ENCODE assay signal across 19 cellular contexts in the genomic region with DNA sequence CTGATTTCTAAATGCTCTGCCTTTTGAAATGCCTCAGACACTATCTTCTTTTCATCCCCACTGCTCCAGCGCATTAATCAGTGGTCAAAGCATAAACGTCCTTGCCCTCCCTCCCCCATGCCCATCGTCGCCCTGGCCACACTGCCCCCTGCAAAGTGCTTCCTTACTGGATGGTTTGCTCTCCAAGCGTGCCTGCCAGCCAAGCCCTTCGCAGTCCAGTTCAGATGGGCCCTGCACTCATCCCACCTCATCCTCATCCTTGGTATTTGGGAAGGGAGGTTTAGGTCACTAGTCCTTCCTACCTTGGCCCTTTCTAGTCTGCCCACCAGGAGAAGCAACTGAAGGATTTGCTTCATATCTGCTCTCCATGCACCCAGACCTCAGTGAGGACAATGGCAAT. TPM values are rescaled to one million over a fixed set of nuclear protein-coding genes. Genes with fewer than 3 reads are reported as not detected.
"Had no signal": no experiment of that assay in that cellular context is flagged by ENCODE, and none has a peak within 500 bp of the region (broad histone marks: within the 10 kb centered on the region; RNA-seq: fewer than 3 reads in every experiment).

No MANE protein-coding gene starts in this region.

- H3K27ac Mint-ChIP-seq: activated CD4-positive, alpha-beta memory T cell treated with anti-CD3 and anti-CD28 coated beads for 36 hours; activated naive CD8-positive, alpha-beta T cell; naive thymus-derived CD8-positive, alpha-beta T cell; stimulated activated naive CD8-positive, alpha-beta T cell treated with anti-CD3 and anti-CD28 coated beads, Interleukin-15, amount 100 ng/mL, for 72 hours had no signal

- H3K9me3 ChIP-seq: left lung, tibial nerve had no signal

- H3K9me3 Mint-ChIP-seq: activated CD4-positive, alpha-beta memory T cell treated with anti-CD3 and anti-CD28 coated beads for 36 hours; activated T-cell treated with anti-CD3 and anti-CD28 coated beads, Interleukin-2, amount 50 U/mL, for 4 hours; brain; naive thymus-derived CD8-positive, alpha-beta T cell; stimulated activated naive CD8-positive, alpha-beta T cell treated with anti-CD3 and anti-CD28 coated beads, Interleukin-15, amount 100 ng/mL, for 72 hours had no signal

- H3K4me3 Mint-ChIP-seq: activated CD4-positive, alpha-beta memory T cell treated with anti-CD3 and anti-CD28 coated beads for 36 hours; activated naive CD8-positive, alpha-beta T cell; activated T-cell treated with anti-CD3 and anti-CD28 coated beads, Interleukin-2, amount 50 U/mL, for 4 hours; brain; stimulated activated naive CD8-positive, alpha-beta T cell treated with anti-CD3 and anti-CD28 coated beads, Interleukin-15, amount 100 ng/mL, for 72 hours had no signal

- ATAC-seq: activated CD4-positive, CD25-positive, alpha-beta regulatory T cell treated with anti-CD3 and anti-CD28 coated beads, Interleukin-2, amount 50 U/mL, for 24 hours; activated T-cell treated with anti-CD3 and anti-CD28 coated beads, Interleukin-2, amount 50 U/mL, for 4 hours; esophagus mucosa; left lung; naive thymus-derived CD8-positive, alpha-beta T cell; stimulated activated naive CD8-positive, alpha-beta T cell treated with anti-CD3 and anti-CD28 coated beads, Interleukin-15, amount 100 ng/mL, for 72 hours had no signal

- H3K4me1 ChIP-seq: left lung had no signal

- DNase-seq: activated CD4-positive, alpha-beta memory T cell treated with anti-CD3 and anti-CD28 coated beads for 36 hours; activated effector memory CD4-positive, alpha-beta T cell treated with anti-CD3 and anti-CD28 coated beads, Interleukin-2, amount 50 U/mL, for 16 hours; activated T-cell treated with anti-CD3 and anti-CD28 coated beads, Interleukin-2, amount 50 U/mL, for 4 hours; amygdala; cerebellar nuclear complex; dorsolateral prefrontal cortex; foreskin fibroblast; head of caudate nucleus; left lung; naive thymus-derived CD8-positive, alpha-beta T cell; nucleus accumbens; stimulated activated CD4-positive, alpha-beta T cell treated with anti-CD3 and anti-CD28 coated beads, Interleukin-4, amount 100 ng/mL, for 4 hours; stimulated activated naive CD8-positive, alpha-beta T cell treated with anti-CD3 and anti-CD28 coated beads, Interleukin-15, amount 100 ng/mL, for 72 hours had no signal

- H3K4me1 Mint-ChIP-seq: brain had no signal

- H3K36me3 Mint-ChIP-seq: activated naive CD8-positive, alpha-beta T cell; naive thymus-derived CD8-positive, alpha-beta T cell had no signal

RNA-seq across cellular contexts. Expression of a gene that starts 3.1 kb away (rescaled TPM):
- total RNA-seq: activated CD4-positive, alpha-beta memory T cell treated with anti-CD3 and anti-CD28 coated beads for 36 hours; naive thymus-derived CD8-positive, alpha-beta T cell; T-helper 2 cell treated with Interferon-gamma antibody and Interleukin-4, amounts not matched to agents 100 ng/mL and 5 ng/mL, for 36 hours had no signal
- polyA plus RNA-seq: naive thymus-derived CD8-positive, alpha-beta T cell had no signal

RNA-seq across cellular contexts. Expression of a gene that starts 14.9 kb away (rescaled TPM):
- total RNA-seq: activated CD4-positive, alpha-beta memory T cell treated with anti-CD3 and anti-CD28 coated beads for 36 hours; activated T-cell treated with anti-CD3 and anti-CD28 coated beads, Interleukin-2, amount 50 U/mL, for 4 hours; naive thymus-derived CD8-positive, alpha-beta T cell; T-helper 2 cell treated with Interferon-gamma antibody and Interleukin-4, amounts not matched to agents 100 ng/mL and 5 ng/mL, for 36 hours had no signal
- polyA plus RNA-seq: naive thymus-derived CD8-positive, alpha-beta T cell had no signal

RNA-seq across cellular contexts. Expression of a gene that starts 36.4 kb away (rescaled TPM):
- total RNA-seq: activated CD4-positive, alpha-beta memory T cell treated with anti-CD3 and anti-CD28 coated beads for 36 hours; activated T-cell treated with anti-CD3 and anti-CD28 coated beads, Interleukin-2, amount 50 U/mL, for 4 hours; left lung; naive thymus-derived CD8-positive, alpha-beta T cell; T-helper 2 cell treated with Interferon-gamma antibody and Interleukin-4, amounts not matched to agents 100 ng/mL and 5 ng/mL, for 36 hours; tibial nerve had no signal
- polyA plus RNA-seq: naive thymus-derived CD8-positive, alpha-beta T cell had no signal

RNA-seq across cellular contexts. Expression of a gene that starts 41.1 kb away (rescaled TPM):
- total RNA-seq: activated CD4-positive, alpha-beta memory T cell treated with anti-CD3 and anti-CD28 coated beads for 36 hours; activated T-cell treated with anti-CD3 and anti-CD28 coated beads, Interleukin-2, amount 50 U/mL, for 4 hours; naive thymus-derived CD8-positive, alpha-beta T cell; T-helper 2 cell treated with Interferon-gamma antibody and Interleukin-4, amounts not matched to agents 100 ng/mL and 5 ng/mL, for 36 hours had no signal
- polyA plus RNA-seq: naive thymus-derived CD8-positive, alpha-beta T cell had no signal
